Comparison of ENCODE assay signal across 1 cellular context in the genomic region with DNA sequence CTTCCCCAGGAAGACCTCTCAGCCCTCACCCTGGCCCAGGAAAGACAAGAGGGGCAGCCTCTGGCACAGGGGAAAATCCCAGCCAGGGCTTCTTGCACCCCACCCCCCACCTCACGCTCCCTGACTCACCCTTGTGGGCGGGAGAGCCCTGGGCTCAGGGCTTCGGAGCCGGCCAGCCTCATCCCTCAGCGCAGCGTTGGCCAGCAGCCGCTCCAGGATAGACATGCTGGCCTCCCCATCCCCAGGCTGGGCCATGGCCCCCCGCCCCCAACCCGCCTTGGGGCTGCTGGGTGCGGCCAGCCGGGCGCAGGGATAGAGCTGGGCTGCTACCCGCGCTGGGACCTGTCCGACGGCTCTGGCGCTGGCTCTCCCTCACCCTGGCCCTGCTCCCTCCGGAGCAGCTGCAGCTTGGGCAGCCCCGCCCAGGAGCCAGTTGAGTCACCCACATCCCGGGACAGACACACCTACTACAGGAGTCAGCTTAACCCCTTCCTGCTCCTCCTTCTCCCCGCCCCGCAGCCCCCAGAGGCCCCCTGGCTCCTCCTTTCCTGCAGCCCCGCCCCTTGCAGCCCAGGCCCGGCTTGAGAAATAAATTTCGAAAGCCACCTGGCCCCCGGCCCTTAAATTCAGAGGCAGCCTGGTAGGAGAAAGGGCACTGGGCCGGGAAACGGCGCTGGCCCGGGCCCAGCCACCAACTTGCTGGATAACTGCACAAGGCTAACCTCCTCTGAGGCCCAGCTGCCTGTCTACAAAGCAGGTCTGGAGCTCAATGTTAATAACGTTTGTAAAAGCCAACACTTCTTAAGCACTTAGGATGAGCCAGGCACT.
TF ChIP-seq lines count a peak whose summit lies in the region.

No MANE protein-coding gene starts in this region.

TF ChIP-seq in HepG2, 621 proteins besides CTCF, POLR2A, EP300 and RAD21 (continues in another document):
- TF ChIP-seq ZNF768 (CRISPR knock-in tag; IDR thresholded peaks at IDR 0.05) (0 out of 2 replicates have a peak, but pooled peaks have one; percentile 31), MNT (IDR thresholded peaks at IDR 0.05) (no peak), ZNF451 (CRISPR knock-in tag; IDR thresholded peaks at IDR 0.05) (no peak), ZNF883 (CRISPR knock-in tag; IDR thresholded peaks at IDR 0.05; ENCODE audit: not compliant biosample characterization) (no peak), KDM6A (CRISPR knock-in tag; IDR thresholded peaks at IDR 0.05; ENCODE audit: low read depth) (no peak), FOXK2 (IDR thresholded peaks at IDR 0.05) (no peak), ZNF160 (CRISPR knock-in tag; IDR thresholded peaks at IDR 0.05) (no peak), FOXP1 (IDR thresholded peaks at IDR 0.05) (no peak), FOXP1 (CRISPR knock-in tag; IDR thresholded peaks at IDR 0.05) (no peak), GMEB1 (CRISPR knock-in tag; IDR thresholded peaks at IDR 0.05; ENCODE audit: borderline replicate concordance) (peak; percentile 24; the same call in 1 of the 2 replicates), ZNF331 (CRISPR knock-in tag; IDR thresholded peaks at IDR 0.05) (no peak), POGK (CRISPR knock-in tag; conservative IDR thresholded peaks at IDR 0.05) (no peak), PRDM10 (CRISPR knock-in tag; IDR thresholded peaks at IDR 0.05; ENCODE audit: low read depth) (0 out of 2 replicates have a peak, but pooled peaks have one; percentile 43), SP5 (CRISPR knock-in tag; IDR thresholded peaks at IDR 0.05; ENCODE audit: borderline replicate concordance, low read depth) (peak; percentile 76; the same call in 1 of the 2 replicates), ZNF552 (CRISPR knock-in tag; IDR thresholded peaks at IDR 0.05; ENCODE audit: borderline replicate concordance) (no peak), ZBTB38 (CRISPR knock-in tag; IDR thresholded peaks at IDR 0.05) (0 out of 2 replicates have a peak, but pooled peaks have one; percentile 23), MAFG (CRISPR knock-in tag; IDR thresholded peaks at IDR 0.05) (no peak), CBX5 (CRISPR knock-in tag; IDR thresholded peaks at IDR 0.05; ENCODE audit: borderline replicate concordance) (no peak), ZNF549 (CRISPR knock-in tag; IDR thresholded peaks at IDR 0.05) (no peak), ETV6 (CRISPR knock-in tag; conservative IDR thresholded peaks at IDR 0.05) (no peak), ZNF761 (CRISPR knock-in tag; conservative IDR thresholded peaks at IDR 0.05) (0 out of 2 replicates have a peak, but pooled peaks have one; percentile 49), PAXIP1 (CRISPR knock-in tag; conservative IDR thresholded peaks at IDR 0.05) (no peak; the same call in none of the 2 replicates), HDAC1 (CRISPR knock-in tag; IDR thresholded peaks at IDR 0.05) (no peak), HOXA7 (CRISPR knock-in tag; IDR thresholded peaks at IDR 0.05) (no peak), FOXA3 (CRISPR knock-in tag; IDR thresholded peaks at IDR 0.05) (no peak), ZNF773 (CRISPR knock-in tag; IDR thresholded peaks at IDR 0.05; ENCODE audit: borderline replicate concordance) (no peak), ELF3 (CRISPR knock-in tag; IDR thresholded peaks at IDR 0.05) (no peak), TAF15 (IDR thresholded peaks at IDR 0.05; ENCODE audit: low read depth, low read length, poor library complexity, severe bottlenecking) (no peak), NCOA2 (CRISPR knock-in tag; IDR thresholded peaks at IDR 0.05) (peak; percentile 29; the same call in 1 of the 2 replicates), ZNF605 (CRISPR knock-in tag; IDR thresholded peaks at IDR 0.05) (no peak), ZNF567 (CRISPR knock-in tag; IDR thresholded peaks at IDR 0.05; ENCODE audit: borderline replicate concordance) (no peak), NFE2L2 (IDR thresholded peaks at IDR 0.05; ENCODE audit: low read length) (no peak), NFYC (CRISPR knock-in tag; IDR thresholded peaks at IDR 0.05) (0 out of 2 replicates have a peak, but pooled peaks have one; percentile 11), PLSCR1 (CRISPR knock-in tag; IDR thresholded peaks at IDR 0.05; ENCODE audit: borderline replicate concordance) (no peak), GLI4 (CRISPR knock-in tag; IDR thresholded peaks at IDR 0.05; ENCODE audit: borderline replicate concordance) (no peak)
- TF ChIP-seq, protein P1, sequence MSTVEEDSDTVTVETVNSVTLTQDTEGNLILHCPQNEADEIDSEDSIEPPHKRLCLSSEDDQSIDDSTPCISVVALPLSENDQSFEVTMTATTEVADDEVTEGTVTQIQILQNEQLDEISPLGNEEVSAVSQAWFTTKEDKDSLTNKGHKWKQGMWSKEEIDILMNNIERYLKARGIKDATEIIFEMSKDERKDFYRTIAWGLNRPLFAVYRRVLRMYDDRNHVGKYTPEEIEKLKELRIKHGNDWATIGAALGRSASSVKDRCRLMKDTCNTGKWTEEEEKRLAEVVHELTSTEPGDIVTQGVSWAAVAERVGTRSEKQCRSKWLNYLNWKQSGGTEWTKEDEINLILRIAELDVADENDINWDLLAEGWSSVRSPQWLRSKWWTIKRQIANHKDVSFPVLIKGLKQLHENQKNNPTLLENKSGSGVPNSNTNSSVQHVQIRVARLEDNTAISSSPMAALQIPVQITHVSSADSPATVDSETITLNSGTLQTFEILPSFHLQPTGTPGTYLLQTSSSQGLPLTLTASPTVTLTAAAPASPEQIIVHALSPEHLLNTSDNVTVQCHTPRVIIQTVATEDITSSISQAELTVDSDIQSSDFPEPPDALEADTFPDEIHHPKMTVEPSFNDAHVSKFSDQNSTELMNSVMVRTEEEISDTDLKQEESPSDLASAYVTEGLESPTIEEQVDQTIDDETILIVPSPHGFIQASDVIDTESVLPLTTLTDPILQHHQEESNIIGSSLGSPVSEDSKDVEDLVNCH (CRISPR knock-in tag; IDR thresholded peaks at IDR 0.05): no peak
- TF ChIP-seq, protein P2, sequence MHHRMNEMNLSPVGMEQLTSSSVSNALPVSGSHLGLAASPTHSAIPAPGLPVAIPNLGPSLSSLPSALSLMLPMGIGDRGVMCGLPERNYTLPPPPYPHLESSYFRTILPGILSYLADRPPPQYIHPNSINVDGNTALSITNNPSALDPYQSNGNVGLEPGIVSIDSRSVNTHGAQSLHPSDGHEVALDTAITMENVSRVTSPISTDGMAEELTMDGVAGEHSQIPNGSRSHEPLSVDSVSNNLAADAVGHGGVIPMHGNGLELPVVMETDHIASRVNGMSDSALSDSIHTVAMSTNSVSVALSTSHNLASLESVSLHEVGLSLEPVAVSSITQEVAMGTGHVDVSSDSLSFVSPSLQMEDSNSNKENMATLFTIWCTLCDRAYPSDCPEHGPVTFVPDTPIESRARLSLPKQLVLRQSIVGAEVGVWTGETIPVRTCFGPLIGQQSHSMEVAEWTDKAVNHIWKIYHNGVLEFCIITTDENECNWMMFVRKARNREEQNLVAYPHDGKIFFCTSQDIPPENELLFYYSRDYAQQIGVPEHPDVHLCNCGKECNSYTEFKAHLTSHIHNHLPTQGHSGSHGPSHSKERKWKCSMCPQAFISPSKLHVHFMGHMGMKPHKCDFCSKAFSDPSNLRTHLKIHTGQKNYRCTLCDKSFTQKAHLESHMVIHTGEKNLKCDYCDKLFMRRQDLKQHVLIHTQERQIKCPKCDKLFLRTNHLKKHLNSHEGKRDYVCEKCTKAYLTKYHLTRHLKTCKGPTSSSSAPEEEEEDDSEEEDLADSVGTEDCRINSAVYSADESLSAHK (CRISPR knock-in tag; IDR thresholded peaks at IDR 0.05; ENCODE audit: borderline replicate concordance): no peak
- TF ChIP-seq, protein P3, sequence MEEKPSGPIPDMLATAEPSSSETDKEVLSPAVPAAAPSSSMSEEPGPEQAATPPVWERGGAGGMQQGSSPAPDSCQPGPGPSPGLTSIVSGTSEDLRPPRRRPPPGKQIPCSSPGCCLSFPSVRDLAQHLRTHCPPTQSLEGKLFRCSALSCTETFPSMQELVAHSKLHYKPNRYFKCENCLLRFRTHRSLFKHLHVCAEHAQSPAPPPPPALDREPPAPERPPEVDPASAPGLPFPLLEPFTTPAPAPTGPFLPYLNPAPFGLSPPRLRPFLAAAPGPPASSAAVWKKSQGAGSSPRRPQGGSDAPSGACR (CRISPR knock-in tag; IDR thresholded peaks at IDR 0.05): 0 out of 2 replicates have a peak, but pooled peaks have one; percentile 60
